Comparison of ENCODE assay signal across 1 cellular context in genomic region chr5:10353241-10354047, GRCh38.
TF ChIP-seq lines count a peak whose summit lies in the region.

Gene MARCHF6 (plus strand): TSS chr5:10353695. CDS start chr5:10353899, 204 bp downstream.

TF ChIP-seq in K562, 482 proteins besides CTCF, POLR2A, EP300 and RAD21 (continued from another document):
- 0 out of 2 replicates have a peak, but pooled peaks have one; percentile 69 for TF ChIP-seq FOXP4 (CRISPR knock-in tag; IDR thresholded peaks at IDR 0.05; ENCODE audit: borderline replicate concordance)
- no peak for TF ChIP-seq XRCC4 (IDR thresholded peaks at IDR 0.05; ENCODE audit: extremely low read depth, insufficient read depth, insufficient read length)
- no peak for TF ChIP-seq ZNF311 (CRISPR knock-in tag; IDR thresholded peaks at IDR 0.05)
- no peak for TF ChIP-seq CCAR2 (IDR thresholded peaks at IDR 0.05; ENCODE audit: low read depth, low read length)
- no peak for TF ChIP-seq SMARCB1 (IDR thresholded peaks at IDR 0.05; ENCODE audit: insufficient read length, low read depth)
- no peak for TF ChIP-seq RHOXF2B (CRISPR knock-in tag; conservative IDR thresholded peaks at IDR 0.05)
- TF ChIP-seq SIX5 (IDR thresholded peaks at IDR 0.05; ENCODE audit: borderline replicate concordance in 1 of 2, insufficient read depth in 1 of 2, low read depth in 1 of 2, low read length in 2 of 2) = no peak
- no peak for TF ChIP-seq SIRT6 (IDR thresholded peaks at IDR 0.05; ENCODE audit: low read depth, low read length)
- no peak for TF ChIP-seq IRF9 (tag; IDR thresholded peaks at IDR 0.05)
- no peak for TF ChIP-seq IRF2 (CRISPR knock-in tag; IDR thresholded peaks at IDR 0.05)
- TF ChIP-seq ETS2 (tag; IDR thresholded peaks at IDR 0.05; ENCODE audit: borderline replicate concordance, poor library complexity, severe bottlenecking) = no peak
- peak; percentile 77; the same call in 1 of the 2 replicates for TF ChIP-seq HLTF (IDR thresholded peaks at IDR 0.05)
- TF ChIP-seq STAT5B (CRISPR knock-in tag; IDR thresholded peaks at IDR 0.05) = no peak
- no peak for TF ChIP-seq TSC22D4 (tag; IDR thresholded peaks at IDR 0.05)
- no peak for TF ChIP-seq PRPF4 (IDR thresholded peaks at IDR 0.05; ENCODE audit: insufficient read depth, low read depth, low read length, poor library complexity, severe bottlenecking)
- peak; percentile 9; the same call in 1 of the 2 replicates for TF ChIP-seq SMARCA5 (IDR thresholded peaks at IDR 0.05)
- TF ChIP-seq SMARCC2 (IDR thresholded peaks at IDR 0.05; ENCODE audit: low read depth) = no peak
- peak; percentile 74; the same call in 1 of the 2 replicates for TF ChIP-seq ATF7 (IDR thresholded peaks at IDR 0.05)
- no peak for TF ChIP-seq NELFE (IDR thresholded peaks at IDR 0.05; ENCODE audit: insufficient read depth, insufficient read length)
- TF ChIP-seq HDAC1 (IDR thresholded peaks at IDR 0.05) = peak in 1 of 2 experiments; percentile 94; a peak in 2 of 4 replicates
- TF ChIP-seq SMAD4 (CRISPR knock-in tag; conservative IDR thresholded peaks at IDR 0.05) = peak; percentile 75
- TF ChIP-seq ZBTB17 (CRISPR knock-in tag; IDR thresholded peaks at IDR 0.05) = peak; percentile 59
- TF ChIP-seq MLX (CRISPR knock-in tag; conservative IDR thresholded peaks at IDR 0.05) = no peak
- peak in 1 of 2 experiments; percentile 34; a peak in 2 of 4 replicates for TF ChIP-seq ETV6 (IDR thresholded peaks at IDR 0.05; ENCODE audit: borderline replicate concordance in 1 of 2, low read depth in 2 of 2, low read length in 1 of 2)
- TF ChIP-seq ETV6 (CRISPR knock-in tag; IDR thresholded peaks at IDR 0.05; ENCODE audit: borderline replicate concordance) = peak; percentile 80; the same call in 1 of the 2 replicates
- TF ChIP-seq TCF7L2 (IDR thresholded peaks at IDR 0.05; ENCODE audit: low read depth, low read length) = no peak
- TF ChIP-seq IFI16 (CRISPR knock-in tag; IDR thresholded peaks at IDR 0.05) = no peak
- peak; percentile 52 for TF ChIP-seq FUS (optimal IDR thresholded peaks at IDR 0.05; ENCODE audit: low read depth, low read length)
- no peak; the same call in 1 of the 2 replicates for TF ChIP-seq ZNF583 (CRISPR knock-in tag; IDR thresholded peaks at IDR 0.05)
- TF ChIP-seq ZFP36 (IDR thresholded peaks at IDR 0.05; ENCODE audit: low read depth, low read length, partially characterized antibody) = no peak
- 0 out of 2 replicates have a peak, but pooled peaks have one; percentile 47 for TF ChIP-seq RAD51 (IDR thresholded peaks at IDR 0.05; ENCODE audit: borderline replicate concordance, low read depth)
- no peak for TF ChIP-seq GTF2A2 (tag; IDR thresholded peaks at IDR 0.05)
- no peak for TF ChIP-seq TFE3 (CRISPR knock-in tag; IDR thresholded peaks at IDR 0.05)
- no peak for TF ChIP-seq HOXB6 (CRISPR knock-in tag; IDR thresholded peaks at IDR 0.05; ENCODE audit: borderline replicate concordance)
- TF ChIP-seq SUPT5H (IDR thresholded peaks at IDR 0.05) = peak; percentile 97
- TF ChIP-seq ZNF133 (CRISPR knock-in tag; IDR thresholded peaks at IDR 0.05) = no peak
- TF ChIP-seq PCBP1 (IDR thresholded peaks at IDR 0.05; ENCODE audit: low read depth, low read length, poor library complexity, severe bottlenecking) = peak; percentile 99
- TF ChIP-seq ZBTB9 (CRISPR knock-in tag; IDR thresholded peaks at IDR 0.05) = peak; percentile 81
- TF ChIP-seq ELF1 (tag; IDR thresholded peaks at IDR 0.05) = peak; percentile 35; the same call in 1 of the 2 replicates
- TF ChIP-seq CEBPG (CRISPR knock-in tag; IDR thresholded peaks at IDR 0.05) = no peak
- no peak for TF ChIP-seq CEBPG (tag; conservative IDR thresholded peaks at IDR 0.05 in 1 of 2, IDR thresholded peaks at IDR 0.05 in 1 of 2)
- 0 out of 2 replicates have a peak, but pooled peaks have one; percentile 20 for TF ChIP-seq NCOA6 (IDR thresholded peaks at IDR 0.05)
- TF ChIP-seq ZNF316 (IDR thresholded peaks at IDR 0.05) = no peak
- peak; percentile 5 to 81; a peak in 1 of 4 replicates for TF ChIP-seq UBTF (IDR thresholded peaks at IDR 0.05; ENCODE audit: borderline replicate concordance in 1 of 2, low read depth in 2 of 2, low read length in 2 of 2)
- TF ChIP-seq HINFP (tag; conservative IDR thresholded peaks at IDR 0.05; ENCODE audit: low read depth) = no peak
- TF ChIP-seq NONO (IDR thresholded peaks at IDR 0.05; ENCODE audit: low read depth in 2 of 2, low read length in 1 of 2) = peak; percentile 60 to 78; a peak in 2 of 4 replicates
TF ChIP-seq in K562: peak in this region for 209.
